In the genomic region with DNA sequence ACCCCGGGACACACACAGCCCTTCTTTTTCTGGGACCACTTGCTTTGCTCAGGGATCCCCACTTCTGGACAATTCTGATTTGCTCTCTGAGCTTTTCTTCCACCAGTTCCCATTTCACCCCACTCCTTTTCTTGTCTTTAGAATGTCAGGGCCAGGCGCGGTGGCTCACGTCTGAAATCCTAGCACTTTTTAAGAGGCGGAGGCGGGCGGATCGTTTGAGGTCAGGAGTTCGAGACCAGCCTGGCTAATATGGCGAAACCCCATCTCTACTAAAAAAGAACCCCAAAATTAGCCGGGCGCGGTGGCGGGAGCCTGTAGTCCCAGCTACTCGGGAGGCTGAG, we compare ENCODE assay signal across 8 cellular contexts. TPM values are rescaled to one million over a fixed set of nuclear protein-coding genes. Genes with fewer than 3 reads are reported as not detected.
A peak's percentile ranks its signal among the peaks of the same experiment; 100 is the strongest.
DNase-seq lines count a peak whose midpoint lies in the region; ATAC-seq and TF ChIP-seq lines count a peak whose summit lies in the region.

No MANE protein-coding gene starts in this region.

- H3K27ac Mint-ChIP-seq in activated CD4-positive, alpha-beta T cell treated with anti-CD3 and anti-CD28 coated beads for 36 hours = peak overlapping the region; percentile 82
- H3K27ac Mint-ChIP-seq in progenitor cell of endocrine pancreas = peak overlapping the region; percentile 94

- TF ChIP-seq CTCF in fibroblast of mammary gland (conservative IDR thresholded peaks at IDR 0.05; ENCODE audit: control insufficient read depth, insufficient read depth, low read depth, low read length) = no peak
- TF ChIP-seq CTCF in progenitor cell of endocrine pancreas (IDR thresholded peaks at IDR 0.05; ENCODE audit: unreplicated experiment) = no peak
- no peak for TF ChIP-seq CTCF in GM13977 (IDR thresholded peaks at IDR 0.05; ENCODE audit: extremely low read depth, insufficient read depth, missing control alignments)

- in situ Hi-C loops in GM13977 (cut with MboI; ENCODE audit: low pct_unique_long_range_greater_than_20kb, low sequenced_read_pairs, unreplicated experiment) = no loop called here

- H3K4me3 Mint-ChIP-seq in activated CD4-positive, alpha-beta T cell treated with anti-CD3 and anti-CD28 coated beads for 36 hours = peak overlapping the region; percentile 81
- peak overlapping the region; percentile 89 for H3K4me3 Mint-ChIP-seq in progenitor cell of endocrine pancreas (ENCODE audit: low read depth)

- intact Hi-C loops in activated CD4-positive, alpha-beta T cell treated with anti-CD3 and anti-CD28 coated beads for 36 hours (cut with DNase I, micrococcal nuclease) = loop anchor here (1.0 to 5.0 kb wide), 6 partner anchors 49 to 1259 kb away; a partner anchor contains a TSS

- CTCF ChIA-PET in activated CD4-positive, alpha-beta T cell treated with anti-CD3 and anti-CD28 coated beads for 36 hours (lab: Charles Lee) = interaction anchor here (0.5 to 1.0 kb wide), 2 partner anchors 45 to 51 kb away, joined by 3 to 5 read pairs; no protein-coding TSS in a partner anchor

- peaks cover 7% of the 10 kb centered on the region for H3K27me3 Mint-ChIP-seq in activated CD4-positive, alpha-beta T cell treated with anti-CD3 and anti-CD28 coated beads for 36 hours
- H3K27me3 Mint-ChIP-seq in progenitor cell of endocrine pancreas = peaks cover 12% of the 10 kb centered on the region

- peaks cover 22% of the 10 kb centered on the region for H3K4me1 Mint-ChIP-seq in activated CD4-positive, alpha-beta T cell treated with anti-CD3 and anti-CD28 coated beads for 36 hours
- peaks cover 11% of the 10 kb centered on the region for H3K4me1 Mint-ChIP-seq in progenitor cell of endocrine pancreas (ENCODE audit: low read depth)

- H3K4me3 ChIP-seq in fibroblast of mammary gland (ENCODE audit: control insufficient read depth, low read depth, low read length) = peak overlapping the region; percentile 75

- DNase-seq in NCI-H82 (lab: John Stamatoyannopoulos, UW) (peak; percentile 66), NCI-H82 treated with DMSO at 0.1 percent for 48 hours (lab: John Stamatoyannopoulos, UW; ENCODE audit: unreplicated experiment) (no peak), fibroblast of mammary gland (ENCODE audit: low read depth) (no peak), progenitor cell of endocrine pancreas (ENCODE audit: low spot score, unreplicated experiment) (no peak), NCI-H226 (no peak), GM13977 (ENCODE audit: low spot score) (no peak), AG20443 (ENCODE audit: low spot score) (no peak)
- DNase-seq in activated CD4-positive, alpha-beta T cell treated with anti-CD3 and anti-CD28 coated beads for 36 hours = peak; percentile 57

- POLR2A ChIA-PET in activated CD4-positive, alpha-beta T cell treated with anti-CD3 and anti-CD28 coated beads for 36 hours (lab: Charles Lee) = no interaction called here

- H3K36me3 Mint-ChIP-seq in activated CD4-positive, alpha-beta T cell treated with anti-CD3 and anti-CD28 coated beads for 36 hours (ENCODE audit: low read depth) = peaks cover 10% of the 10 kb centered on the region
- peaks cover 2% of the 10 kb centered on the region for H3K36me3 Mint-ChIP-seq in progenitor cell of endocrine pancreas (ENCODE audit: insufficient read depth)

- no peaks in the 10 kb centered on the region for H3K9me3 Mint-ChIP-seq in activated CD4-positive, alpha-beta T cell treated with anti-CD3 and anti-CD28 coated beads for 36 hours (ENCODE audit: low read depth)
- H3K9me3 Mint-ChIP-seq in progenitor cell of endocrine pancreas (ENCODE audit: low read depth) = no peaks in the 10 kb centered on the region

- no peak for ATAC-seq in activated CD4-positive, alpha-beta T cell treated with anti-CD3 and anti-CD28 coated beads for 36 hours

RNA-seq across cellular contexts. Expression of a gene that starts 0.9 kb away (rescaled TPM):
- 10 to 100 TPM; 11.2 to 11.6 TPM for total RNA-seq in activated CD4-positive, alpha-beta T cell treated with anti-CD3 and anti-CD28 coated beads for 36 hours
- 10.7 and 11.8 TPM in 2 replicates for total RNA-seq in progenitor cell of endocrine pancreas

RNA-seq across cellular contexts. Expression of a gene that starts 49.2 kb away (rescaled TPM):
- 100 to 1,000 TPM; 105 to 110 TPM for total RNA-seq in activated CD4-positive, alpha-beta T cell treated with anti-CD3 and anti-CD28 coated beads for 36 hours
- 77.3 and 82.8 TPM in 2 replicates for total RNA-seq in progenitor cell of endocrine pancreas

RNA-seq across cellular contexts. Expression of a gene that starts 49.3 kb away (rescaled TPM):
- 10 to 100 TPM; 49.8 to 56.4 TPM for total RNA-seq in activated CD4-positive, alpha-beta T cell treated with anti-CD3 and anti-CD28 coated beads for 36 hours
- 44.3 and 46.5 TPM in 2 replicates for total RNA-seq in progenitor cell of endocrine pancreas

Comparison
In these comparisons a context has a peak if more than half of its experiments do, and no peak if none do; other contexts are left out.
1. DNase-seq: peak in NCI-H82 (single experiment) and activated CD4-positive, alpha-beta T cell treated with anti-CD3 and anti-CD28 coated beads for 36 hours (single experiment); none in NCI-H82 treated with DMSO at 0.1 percent for 48 hours (single experiment), fibroblast of mammary gland (single experiment), progenitor cell of endocrine pancreas (single experiment), NCI-H226 (single experiment), GM13977 (single experiment) and AG20443 (single experiment).